Comparison of ENCODE assay signal across 9 cellular contexts in genomic region chr2:130336877-130337734, GRCh38. TPM values are rescaled to one million over a fixed set of nuclear protein-coding genes. Genes with fewer than 3 reads are reported as not detected.
A peak's percentile ranks its signal among the peaks of the same experiment; 100 is the strongest.
DNase-seq lines count a peak whose midpoint lies in the region; TF ChIP-seq lines count a peak whose summit lies in the region.
"Had no signal": no experiment of that assay in that cellular context is flagged by ENCODE, and none has a peak within 500 bp of the region (broad histone marks: within the 10 kb centered on the region; RNA-seq: fewer than 3 reads in every experiment).

No MANE protein-coding gene starts in this region.

- H3K27me3 ChIP-seq in esophagus squamous epithelium (peaks cover 0 to 3% (median 0%) of the 10 kb centered on the region in 4 donors), subcutaneous abdominal adipose tissue (ENCODE audit: control insufficient read depth in 5 of 5, insufficient read depth in 4 of 5, low read length in 5 of 5) (peaks cover 0 to 2% (median 0%) of the 10 kb centered on the region in 5 donors), HAP-1 (ENCODE audit: low read depth) (no peaks in the 10 kb centered on the region)

- peak overlapping the region in 2 of 4 donors; percentile 28 to 49 for H3K27ac ChIP-seq in esophagus squamous epithelium
- H3K27ac ChIP-seq in subcutaneous abdominal adipose tissue (ENCODE audit: low read depth, low read length): no peak overlapping the region

- H3K36me3 ChIP-seq in esophagus squamous epithelium (peaks cover 0 to 35% (median 0%) of the 10 kb centered on the region in 3 donors), subcutaneous abdominal adipose tissue (ENCODE audit: control insufficient read depth in 5 of 5, insufficient read depth in 5 of 5, low read length in 5 of 5) (peaks cover 6 to 29% (median 18%) of the 10 kb centered on the region in 5 donors), HAP-1 (replicated peaks) (peaks cover 8% of the 10 kb centered on the region; the same call in 1 of the 2 replicates)

- H3K4me3 ChIP-seq in esophagus squamous epithelium (peak overlapping the region in 3 of 4 donors; percentile 28 to 48 (median 29)), subcutaneous abdominal adipose tissue (ENCODE audit: low read depth in 1 of 5, low read length in 5 of 5) (peak overlapping the region; percentile 13 to 60 (median 39)), HAP-1 (no peak overlapping the region)

- WGBS in esophagus squamous epithelium, 2 donors: 28 to 35% methylated on average over 27 to 28 of the region's 29 CpGs

- TF ChIP-seq CTCF in esophagus squamous epithelium (IDR thresholded peaks at IDR 0.05): no peak

- H3K4me1 ChIP-seq in esophagus squamous epithelium (peaks cover 10 to 40% (median 10%) of the 10 kb centered on the region in 3 donors), subcutaneous abdominal adipose tissue (ENCODE audit: control insufficient read depth in 5 of 5, insufficient read depth in 5 of 5, low read length in 5 of 5) (peaks cover 5 to 24% (median 14%) of the 10 kb centered on the region in 5 donors), HAP-1 (peaks cover 5% of the 10 kb centered on the region; the same call in 1 of the 2 replicates)

- in situ Hi-C loops in HAP-1 (cut with MboI; ENCODE audit: low sequenced_read_pairs): no loop called here

- intact Hi-C loops in esophagus squamous epithelium (cut with DNase I): no loop called here

- TF ChIP-seq POLR2A in esophagus squamous epithelium (IDR thresholded peaks at IDR 0.05): peak in 1 of 4 donors; percentile 11

- H3K9ac ChIP-seq in subcutaneous abdominal adipose tissue (ENCODE audit: low read length in 5 of 5): no peak overlapping the region

- peak; percentile 76 for DNase-seq in activated CD8-positive, alpha-beta memory T cell treated with anti-CD3 and anti-CD28 coated beads for 24 hours
- DNase-seq in activated CD8-positive, alpha-beta memory T cell treated with anti-CD3 and anti-CD28 coated beads, Interleukin-2, amount 50 U/mL, for 4 hours: no peak
- DNase-seq in NCI-H510A treated with DMSO at 0.1 percent for 48 hours (lab: John Stamatoyannopoulos, UW) (peak; percentile 80), esophagus squamous epithelium (lab: John Stamatoyannopoulos, UW) (no peak), middle frontal gyrus (ENCODE audit: extremely low spot score, low spot score) (peak; percentile 63), HAP-1 (ENCODE audit: low spot score in 2 of 2) (no peak)
- DNase-seq in activated T-cell treated with anti-CD3 and anti-CD28 coated beads, Interleukin-2, amount 50 U/mL, for 1 hour: peak; percentile 49
- DNase-seq: DND-41 had no signal

- H3K9me3 ChIP-seq in esophagus squamous epithelium (no peaks in the 10 kb centered on the region), subcutaneous abdominal adipose tissue (ENCODE audit: control insufficient read depth in 5 of 5, low read length in 5 of 5) (no peaks in the 10 kb centered on the region), HAP-1 (no peaks in the 10 kb centered on the region)

RNA-seq across cellular contexts. Expression of gene IMP4, which starts 5.6 kb away (rescaled TPM):
- total RNA-seq in esophagus squamous epithelium: 100 to 1,000 TPM in 2 of 4 donors, 10 to 100 TPM in 2; 69.2 to 112 (median 91.2) TPM

RNA-seq across cellular contexts. Expression of gene PTPN18, which starts 18.8 kb away (rescaled TPM):
- total RNA-seq in esophagus squamous epithelium: 10 to 100 TPM; 26.8 to 43.6 (median 35.5) TPM

Comparison
In these comparisons a context has a peak if more than half of its experiments do, and no peak if none do; other contexts are left out.
1. DNase-seq: peak in activated CD8-positive, alpha-beta memory T cell treated with anti-CD3 and anti-CD28 coated beads for 24 hours (single experiment), NCI-H510A treated with DMSO at 0.1 percent for 48 hours (single experiment), activated T-cell treated with anti-CD3 and anti-CD28 coated beads, Interleukin-2, amount 50 U/mL, for 1 hour (single experiment) and middle frontal gyrus (single experiment); none in activated CD8-positive, alpha-beta memory T cell treated with anti-CD3 and anti-CD28 coated beads, Interleukin-2, amount 50 U/mL, for 4 hours (single experiment), esophagus squamous epithelium (single experiment) and HAP-1 (0 of 2).